ENCODE assay signal across 9 cellular contexts in genomic region chr6:138765896-138766487, GRCh38. TPM values are rescaled to one million over a fixed set of nuclear protein-coding genes. Genes with fewer than 3 reads are reported as not detected.
DNase-seq lines count a peak whose midpoint lies in the region; TF ChIP-seq lines count a peak whose summit lies in the region.
"Had no signal": no experiment of that assay in that cellular context is flagged by ENCODE, and none has a peak within 500 bp of the region (broad histone marks: within the 10 kb centered on the region; RNA-seq: fewer than 3 reads in every experiment).

No MANE protein-coding gene starts in this region.

- no peaks in the 10 kb centered on the region for H3K9me3 Mint-ChIP-seq in mesothelial cell of epicardium
- H3K9me3 Mint-ChIP-seq in T-helper 2 cell treated with Interferon-gamma antibody and Interleukin-4, amounts not matched to agents 5 μg/mL and 100 μg/mL, for 36 hours: no peaks in the 10 kb centered on the region
- H3K9me3 Mint-ChIP-seq: activated naive CD8-positive, alpha-beta T cell treated with anti-CD3 and anti-CD28 coated beads, Interleukin-2, amount 10 ng/mL, durations not matched to agents 7 days and 5 days had no signal

- no peak overlapping the region for H3K27ac Mint-ChIP-seq in mesothelial cell of epicardium
- H3K27ac Mint-ChIP-seq in T-helper 2 cell treated with Interferon-gamma antibody and Interleukin-4, amounts not matched to agents 5 μg/mL and 100 μg/mL, for 36 hours: no peak overlapping the region
- H3K27ac Mint-ChIP-seq: activated naive CD8-positive, alpha-beta T cell treated with anti-CD3 and anti-CD28 coated beads, Interleukin-2, amount 10 ng/mL, durations not matched to agents 7 days and 5 days had no signal

- peaks cover 6% of the 10 kb centered on the region for H3K4me1 Mint-ChIP-seq in mesothelial cell of epicardium
- H3K4me1 Mint-ChIP-seq in T-helper 2 cell treated with Interferon-gamma antibody and Interleukin-4, amounts not matched to agents 5 μg/mL and 100 μg/mL, for 36 hours (ENCODE audit: low read depth): peaks cover 5% of the 10 kb centered on the region

- peak; percentile 4 for DNase-seq in A172 (ENCODE audit: low spot score)
- DNase-seq in GM10248 (ENCODE audit: extremely low spot score): peak; percentile 43
- DNase-seq in NCI-H2227 treated with DMSO at 0.1 percent for 48 hours (lab: John Stamatoyannopoulos, UW): peak; percentile 6
- DNase-seq in cerebellum (ENCODE audit: low spot score): peak; percentile 61
- DNase-seq in mesothelial cell of epicardium (ENCODE audit: low spot score in 2 of 2, unreplicated experiment in 2 of 2): no peak
- DNase-seq in NCI-H446 treated with DMSO at 0.1 percent for 48 hours (lab: John Stamatoyannopoulos, UW): no peak
- DNase-seq in stimulated activated CD4-positive, alpha-beta T cell treated with anti-CD3 and anti-CD28 coated beads, Interleukin-4, amount 100 ng/mL, for 1 hour: no peak
- DNase-seq in T-helper 2 cell treated with Interferon-gamma antibody and Interleukin-4, amounts not matched to agents 5 μg/mL and 100 μg/mL, for 36 hours (ENCODE audit: low spot score): no peak
- DNase-seq: activated naive CD8-positive, alpha-beta T cell treated with anti-CD3 and anti-CD28 coated beads, Interleukin-2, amount 10 ng/mL, durations not matched to agents 7 days and 5 days had no signal

- H3K36me3 Mint-ChIP-seq in mesothelial cell of epicardium: no peaks in the 10 kb centered on the region
- H3K36me3 Mint-ChIP-seq in T-helper 2 cell treated with Interferon-gamma antibody and Interleukin-4, amounts not matched to agents 5 μg/mL and 100 μg/mL, for 36 hours (ENCODE audit: low read depth): no peaks in the 10 kb centered on the region
- H3K36me3 Mint-ChIP-seq: activated naive CD8-positive, alpha-beta T cell treated with anti-CD3 and anti-CD28 coated beads, Interleukin-2, amount 10 ng/mL, durations not matched to agents 7 days and 5 days had no signal

- POLR2A ChIA-PET in GM10248 (lab: Yijun Ruan, JAX): no interaction called here

- CTCF ChIA-PET in GM10248 (lab: Yijun Ruan, JAX): interaction anchor here (0.7 to 14.4 kb wide), 16 partner anchors 8 to 650 kb away, joined by 3 to 264 read pairs (median 4); no protein-coding TSS in a partner anchor

- no peak overlapping the region for H3K4me3 Mint-ChIP-seq in mesothelial cell of epicardium
- H3K4me3 Mint-ChIP-seq in T-helper 2 cell treated with Interferon-gamma antibody and Interleukin-4, amounts not matched to agents 5 μg/mL and 100 μg/mL, for 36 hours: no peak overlapping the region
- H3K4me3 Mint-ChIP-seq: activated naive CD8-positive, alpha-beta T cell treated with anti-CD3 and anti-CD28 coated beads, Interleukin-2, amount 10 ng/mL, durations not matched to agents 7 days and 5 days had no signal

- peak; percentile 60 for TF ChIP-seq CTCF in GM10248 (IDR thresholded peaks at IDR 0.05; ENCODE audit: control extremely low read depth, extremely low read depth, low read depth, missing control alignments)
- peak; percentile 81 for TF ChIP-seq CTCF in mesothelial cell of epicardium (IDR thresholded peaks at IDR 0.05; ENCODE audit: unreplicated experiment)

- no peaks in the 10 kb centered on the region for H3K27me3 Mint-ChIP-seq in mesothelial cell of epicardium (ENCODE audit: low read depth)
- H3K27me3 Mint-ChIP-seq in T-helper 2 cell treated with Interferon-gamma antibody and Interleukin-4, amounts not matched to agents 5 μg/mL and 100 μg/mL, for 36 hours (ENCODE audit: low read depth): no peaks in the 10 kb centered on the region
- H3K27me3 Mint-ChIP-seq: activated naive CD8-positive, alpha-beta T cell treated with anti-CD3 and anti-CD28 coated beads, Interleukin-2, amount 10 ng/mL, durations not matched to agents 7 days and 5 days had no signal

RNA-seq across cellular contexts. Expression of gene CCDC28A, which starts 7.6 kb away (rescaled TPM):
- 11.9 and 18.3 TPM in 2 replicates for total RNA-seq in A172 (2014; rRNA removed; shearing (Covaris generic))
- total RNA-seq in cerebellum (5.7 TPM), mesothelial cell of epicardium (12.7 to 15.0 TPM (median 13.3 TPM) in 3 replicates)

RNA-seq across cellular contexts. Expression of gene ECT2L, which starts 29.9 kb away (rescaled TPM):
- not detected in 2 replicates for total RNA-seq in A172 (2014; rRNA removed; shearing (Covaris generic))
- total RNA-seq in cerebellum (0.45 TPM), mesothelial cell of epicardium (0.14 to 0.40 TPM (median 0.40 TPM) in 3 replicates)
- total RNA-seq: activated naive CD8-positive, alpha-beta T cell treated with anti-CD3 and anti-CD28 coated beads, Interleukin-2, amount 10 ng/mL, durations not matched to agents 7 days and 5 days had no signal

Comparison
In these comparisons a context has a peak if more than half of its experiments do, and no peak if none do; other contexts are left out.
1. DNase-seq: peak in A172 (single experiment), GM10248 (single experiment), NCI-H2227 treated with DMSO at 0.1 percent for 48 hours (single experiment) and cerebellum (single experiment); none in mesothelial cell of epicardium (0 of 2), NCI-H446 treated with DMSO at 0.1 percent for 48 hours (single experiment), stimulated activated CD4-positive, alpha-beta T cell treated with anti-CD3 and anti-CD28 coated beads, Interleukin-4, amount 100 ng/mL, for 1 hour (single experiment) and T-helper 2 cell treated with Interferon-gamma antibody and Interleukin-4, amounts not matched to agents 5 μg/mL and 100 μg/mL, for 36 hours (single experiment).